ENCODE assay signal across 23 cellular contexts in the genomic region with DNA sequence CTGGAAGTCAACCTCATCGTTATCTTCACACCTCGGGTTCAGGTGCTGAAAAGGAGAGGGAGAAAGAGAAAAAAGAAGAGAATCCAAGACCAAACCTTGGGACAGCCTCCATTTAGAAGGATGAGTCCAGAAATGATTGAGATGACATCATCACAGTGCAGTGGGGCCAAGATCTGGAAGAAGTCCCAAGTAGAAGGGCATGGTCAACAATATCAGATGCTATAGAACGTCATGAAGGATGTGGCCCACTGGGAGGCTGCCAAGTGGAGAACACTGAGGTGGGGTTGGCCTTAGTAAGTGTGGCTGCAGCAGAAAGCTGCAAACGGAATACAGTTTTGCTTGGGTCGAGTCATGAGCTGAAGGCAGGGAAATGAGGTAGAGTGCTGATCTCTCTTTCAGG.
"Had no signal": no experiment of that assay in that cellular context is flagged by ENCODE, and none has a peak within 500 bp of the region (broad histone marks: within the 10 kb centered on the region; RNA-seq: fewer than 3 reads in every experiment).

No MANE protein-coding gene starts in this region.

- H3K4me1 Mint-ChIP-seq: activated CD4-positive, alpha-beta T cell treated with anti-CD3 and anti-CD28 coated beads, Interleukin-2, amount 10 ng/mL, durations not matched to agents 24 days and 14 days; activated T-helper 17 cell treated with anti-CD3 and anti-CD28 coated beads, Interleukin-2, amount 50 U/mL, for 72 hours; T-helper 17 cell had no signal

- DNase-seq: activated CD4-positive, alpha-beta memory T cell treated with anti-CD3 and anti-CD28 coated beads for 36 hours; activated CD4-positive, alpha-beta T cell treated with anti-CD3 and anti-CD28 coated beads, Interleukin-2, amount 10 ng/mL, durations not matched to agents 24 days and 14 days; activated CD4-positive, CD25-positive, alpha-beta regulatory T cell treated with anti-CD3 and anti-CD28 coated beads, Interleukin-2, amount 50 U/mL, for 72 hours; activated CD8-positive, alpha-beta memory T cell treated with anti-CD3 and anti-CD28 coated beads for 24 hours; activated gamma-delta T cell; activated naive CD4-positive, alpha-beta T cell treated with anti-CD3 and anti-CD28 coated beads for 36 hours; activated T-cell treated with anti-CD3 and anti-CD28 coated beads for 4 hours; activated T-cell treated with anti-CD3 and anti-CD28 coated beads, Interleukin-2, amount 50 U/mL, for 48 hours; brain microvascular endothelial cell; NCI-H1105 treated with DMSO at 0.1 percent for 48 hours; NCI-H1436 treated with DMSO at 0.1 percent for 48 hours; NCI-H187; NCI-H2081; NCI-H526; NCI-H82; Peyer's patch; SHP77 treated with DMSO at 0.1 percent for 48 hours; T-helper 17 cell; T-helper 9 cell had no signal

- H3K27ac Mint-ChIP-seq: activated CD4-positive, alpha-beta memory T cell treated with anti-CD3 and anti-CD28 coated beads for 36 hours; activated CD4-positive, alpha-beta T cell treated with anti-CD3 and anti-CD28 coated beads, Interleukin-2, amount 10 ng/mL, durations not matched to agents 24 days and 14 days; activated naive CD4-positive, alpha-beta T cell treated with anti-CD3 and anti-CD28 coated beads for 36 hours; activated naive CD8-positive, alpha-beta T cell; activated T-helper 17 cell treated with anti-CD3 and anti-CD28 coated beads, Interleukin-2, amount 50 U/mL, for 72 hours; T-helper 17 cell; WTC11 had no signal

- H3K36me3 ChIP-seq: brain microvascular endothelial cell, cardiac muscle cell, Peyer's patch had no signal

- H3K9me3 Mint-ChIP-seq: activated CD4-positive, alpha-beta memory T cell treated with anti-CD3 and anti-CD28 coated beads for 36 hours; activated CD4-positive, alpha-beta T cell treated with anti-CD3 and anti-CD28 coated beads, Interleukin-2, amount 10 ng/mL, durations not matched to agents 24 days and 14 days; activated naive CD4-positive, alpha-beta T cell treated with anti-CD3 and anti-CD28 coated beads for 36 hours; activated T-helper 17 cell treated with anti-CD3 and anti-CD28 coated beads, Interleukin-2, amount 50 U/mL, for 72 hours had no signal

- H3K4me1 ChIP-seq: Peyer's patch had no signal

- H3K9me3 ChIP-seq: Peyer's patch had no signal

- H3K4me3 ChIP-seq: cardiac muscle cell, Peyer's patch had no signal

- ATAC-seq: activated T-helper 17 cell treated with anti-CD3 and anti-CD28 coated beads, Interleukin-2, amount 50 U/mL, for 72 hours; T-helper 17 cell; WTC11 had no signal

- H3K27me3 ChIP-seq: brain microvascular endothelial cell, Peyer's patch had no signal

- H3K36me3 Mint-ChIP-seq: activated CD4-positive, alpha-beta memory T cell treated with anti-CD3 and anti-CD28 coated beads for 36 hours; activated naive CD8-positive, alpha-beta T cell had no signal

- H3K27me3 Mint-ChIP-seq: activated CD4-positive, alpha-beta memory T cell treated with anti-CD3 and anti-CD28 coated beads for 36 hours had no signal

- H3K27ac ChIP-seq: brain microvascular endothelial cell, cardiac muscle cell, Peyer's patch had no signal

- H3K4me3 Mint-ChIP-seq: activated CD4-positive, alpha-beta memory T cell treated with anti-CD3 and anti-CD28 coated beads for 36 hours; activated CD4-positive, alpha-beta T cell treated with anti-CD3 and anti-CD28 coated beads, Interleukin-2, amount 10 ng/mL, durations not matched to agents 24 days and 14 days; activated naive CD4-positive, alpha-beta T cell treated with anti-CD3 and anti-CD28 coated beads for 36 hours; activated naive CD8-positive, alpha-beta T cell; activated T-helper 17 cell treated with anti-CD3 and anti-CD28 coated beads, Interleukin-2, amount 50 U/mL, for 72 hours; T-helper 17 cell; WTC11 had no signal
